In genomic region chr6:126530777-126531176, GRCh38 we compare ENCODE assay signal across 21 cellular contexts.
A peak's percentile ranks its signal among the peaks of the same experiment; 100 is the strongest.
DNase-seq lines count a peak whose midpoint lies in the region; ATAC-seq, FAIRE-seq and TF ChIP-seq lines count a peak whose summit lies in the region.
"Had no signal": no experiment of that assay in that cellular context is flagged by ENCODE, and none has a peak within 500 bp of the region (broad histone marks: within the 10 kb centered on the region; RNA-seq: fewer than 3 reads in every experiment).

No MANE protein-coding gene starts in this region.

- H3K9me3 Mint-ChIP-seq in activated naive CD4-positive, alpha-beta T cell treated with anti-CD3 and anti-CD28 coated beads, Interleukin-2, amount 10 ng/mL, durations not matched to agents 7 days and 5 days, result no peaks in the 10 kb centered on the region

- no peaks in the 10 kb centered on the region for H3K36me3 ChIP-seq in neutrophil
- H3K36me3 ChIP-seq in osteoblast (ENCODE audit: insufficient read depth, low read length), result no peaks in the 10 kb centered on the region

- H3K27me3 ChIP-seq in neutrophil (peaks cover 19% of the 10 kb centered on the region), osteoblast (ENCODE audit: insufficient read depth, low read length) (no peaks in the 10 kb centered on the region)

- H3K27ac Mint-ChIP-seq in activated naive CD4-positive, alpha-beta T cell treated with anti-CD3 and anti-CD28 coated beads, Interleukin-2, amount 10 ng/mL, durations not matched to agents 7 days and 5 days, result no peak overlapping the region
- H3K27ac Mint-ChIP-seq: HFFc6 had no signal

- FAIRE-seq in islet of Langerhans (lab: Jason Lieb, UNC), result peak; percentile 83
- FAIRE-seq: RCC 7860 had no signal

- H3K9me3 ChIP-seq in neutrophil, result no peaks in the 10 kb centered on the region
- no peaks in the 10 kb centered on the region for H3K9me3 ChIP-seq in osteoblast (ENCODE audit: low read depth, low read length)

- in situ Hi-C loops in astrocyte of the spinal cord (cut with HindIII; ENCODE audit: low sequenced_read_pairs), result no loop called here

- TF ChIP-seq CTCF in astrocyte of the spinal cord (IDR thresholded peaks at IDR 0.05; ENCODE audit: low read depth, low read length), result no peak
- TF ChIP-seq CTCF in neutrophil (IDR thresholded peaks at IDR 0.05), result no peak
- no peak for TF ChIP-seq CTCF in osteoblast (IDR thresholded peaks at IDR 0.05; ENCODE audit: extremely low read depth, low read depth, low read length)

- H3K4me1 ChIP-seq in neutrophil (ENCODE audit: control insufficient read depth in 1 of 2, insufficient read depth in 1 of 2, low read depth in 1 of 2, low read length in 1 of 2) (peaks cover 31 to 48% of the 10 kb centered on the region in 2 experiments), osteoblast (ENCODE audit: insufficient read depth, low read length) (no peaks in the 10 kb centered on the region)

- H3K4me2 ChIP-seq in osteoblast (ENCODE audit: insufficient read depth, low read length), result no peak overlapping the region
- H3K4me2 ChIP-seq: KMS-11 had no signal

- no peak overlapping the region for H2AFZ ChIP-seq in osteoblast (ENCODE audit: low read length)

- H4K20me1 ChIP-seq in osteoblast (ENCODE audit: insufficient read depth, low read length), result no peaks in the 10 kb centered on the region

- H3K4me1 Mint-ChIP-seq in activated naive CD4-positive, alpha-beta T cell treated with anti-CD3 and anti-CD28 coated beads, Interleukin-2, amount 10 ng/mL, durations not matched to agents 7 days and 5 days, result no peaks in the 10 kb centered on the region

- DNase-seq in astrocyte of the spinal cord (ENCODE audit: low read depth, low spot score) (peak; percentile 10), osteoblast (ENCODE audit: insufficient read length, low spot score, missing footprints) (no peak), Kasumi-1 (lab: John Stamatoyannopoulos, UW) (no peak), MV-4-11 (lab: John Stamatoyannopoulos, UW) (no peak)
- DNase-seq in activated naive CD4-positive, alpha-beta T cell treated with anti-CD3 and anti-CD28 coated beads, Interleukin-2, amount 10 ng/mL, durations not matched to agents 7 days and 5 days, result no peak
- DNase-seq: DMS79 treated with DMSO at 0.1 percent for 48 hours; HFFc6; NCI-H1092; NCI-H146; NCI-H2029 treated with DMSO at 0.1 percent for 48 hours; NCI-H2171; NCI-H446; NK-92 treated with Interleukin-12 subunit alpha and Interleukin-12 subunit beta, amount 100 ng/mL, for 24 hours; SW 1271 had no signal

- H3K4me3 ChIP-seq in astrocyte of the spinal cord (ENCODE audit: low read depth, low read length) (no peak overlapping the region), neutrophil (ENCODE audit: low read depth in 1 of 2, low read length in 1 of 2) (no peak overlapping the region), osteoblast (ENCODE audit: insufficient read depth, low read length) (no peak overlapping the region)

- peak; percentile 36 for ATAC-seq in GM18868 (IDR thresholded peaks at IDR 0.05; ENCODE audit: unreplicated experiment)
- ATAC-seq: Right ventricle myocardium inferior had no signal

- no peak overlapping the region for H3K4me3 Mint-ChIP-seq in activated naive CD4-positive, alpha-beta T cell treated with anti-CD3 and anti-CD28 coated beads, Interleukin-2, amount 10 ng/mL, durations not matched to agents 7 days and 5 days
- H3K4me3 Mint-ChIP-seq: HFFc6 had no signal

- no peaks in the 10 kb centered on the region for H3K79me2 ChIP-seq in osteoblast (ENCODE audit: insufficient read depth, low read length)

- CTCF ChIA-PET in activated naive CD4-positive, alpha-beta T cell treated with anti-CD3 and anti-CD28 coated beads, Interleukin-2, amount 10 ng/mL, durations not matched to agents 7 days and 5 days (lab: Charles Lee), result no interaction called here

- H3K27me3 Mint-ChIP-seq in activated naive CD4-positive, alpha-beta T cell treated with anti-CD3 and anti-CD28 coated beads, Interleukin-2, amount 10 ng/mL, durations not matched to agents 7 days and 5 days, result no peaks in the 10 kb centered on the region

- H3K36me3 Mint-ChIP-seq in activated naive CD4-positive, alpha-beta T cell treated with anti-CD3 and anti-CD28 coated beads, Interleukin-2, amount 10 ng/mL, durations not matched to agents 7 days and 5 days, result no peaks in the 10 kb centered on the region

- H3K27ac ChIP-seq in neutrophil (peak overlapping the region; percentile 56), osteoblast (ENCODE audit: low read depth, low read length) (no peak overlapping the region)
- H3K27ac ChIP-seq: C4-2B, KMS-11 had no signal
